ENCODE assay signal across 14 cellular contexts in genomic region chr6:113586966-113587699, GRCh38.
DNase-seq lines count a peak whose midpoint lies in the region; TF ChIP-seq lines count a peak whose summit lies in the region.
"Had no signal": no experiment of that assay in that cellular context is flagged by ENCODE, and none has a peak within 500 bp of the region (broad histone marks: within the 10 kb centered on the region; RNA-seq: fewer than 3 reads in every experiment).

No MANE protein-coding gene starts in this region.

- H3K9me3 Mint-ChIP-seq in brain (peaks cover 0 to 5% (median 0%) of the 10 kb centered on the region in 5 experiments), mesothelial cell of epicardium (no peaks in the 10 kb centered on the region), CD14-positive monocyte (peaks cover 0 to 2% (median 0%) of the 10 kb centered on the region in 7 donors)
- H3K9me3 Mint-ChIP-seq: activated T-helper 1 cell treated with anti-CD3 and anti-CD28 coated beads, Interleukin-12 subunit alpha, Interleukin-12 subunit beta, Interleukin-2, Interleukin-4 antibody, amounts not matched to agents 30 ng/mL and 10 ng/mL and 1 ng/mL, durations not matched to agents 14 hours and 24 hours and 36 hours had no signal

- H3K4me1 Mint-ChIP-seq in brain = peaks cover 72% of the 10 kb centered on the region
- H3K4me1 Mint-ChIP-seq in mesothelial cell of epicardium = peaks cover 38% of the 10 kb centered on the region
- H3K4me1 Mint-ChIP-seq in CD14-positive monocyte = peaks cover 9% of the 10 kb centered on the region

- intact Hi-C loops in CD14-positive monocyte (cut with micrococcal nuclease) = no loop called here

- peak; percentile 49 for DNase-seq in DMS 273 (lab: John Stamatoyannopoulos, UW; ENCODE audit: unreplicated experiment)
- peak; percentile 67 for DNase-seq in NCI-H1105 treated with DMSO at 0.1 percent for 48 hours (lab: John Stamatoyannopoulos, UW)
- DNase-seq in mesothelial cell of epicardium (ENCODE audit: low spot score in 2 of 2, unreplicated experiment in 2 of 2) = no peak
- DNase-seq in activated naive CD4-positive, alpha-beta T cell treated with anti-CD3 and anti-CD28 coated beads, Interleukin-2, amount 50 U/mL, for 16 hours = no peak
- DNase-seq in AG08396 (ENCODE audit: low spot score) = no peak
- no peak for DNase-seq in stimulated activated naive CD4-positive, alpha-beta T cell treated with Interleukin-2 at 50 U/mL for 16 hours (lab: John Stamatoyannopoulos, UW)
- DNase-seq in CD14-positive monocyte (ENCODE audit: low spot score) = no peak
- DNase-seq: activated CD4-positive, alpha-beta T cell treated with anti-CD3 and anti-CD28 coated beads, Interleukin-2, amount 50 U/mL, for 48 hours; stimulated activated CD4-positive, alpha-beta T cell treated with anti-CD3 and anti-CD28 coated beads, Interleukin-12 subunit alpha, Interleukin-12 subunit beta, amount 100 ng/mL, for 4 hours; T-helper 9 cell; upper lobe of left lung had no signal

- no peaks in the 10 kb centered on the region for H3K36me3 Mint-ChIP-seq in brain
- H3K36me3 Mint-ChIP-seq in mesothelial cell of epicardium = no peaks in the 10 kb centered on the region
- no peaks in the 10 kb centered on the region for H3K36me3 Mint-ChIP-seq in CD14-positive monocyte
- H3K36me3 Mint-ChIP-seq: natural killer cell treated with Interleukin-12 subunit alpha and Interleukin-12 subunit beta and Interleukin-15 and Interleukin-18, amount 100 ng/mL, for 72 hours had no signal

- H3K4me3 Mint-ChIP-seq in brain (peak overlapping the region; percentile 71 to 85 (median 78)), mesothelial cell of epicardium (no peak overlapping the region), CD14-positive monocyte (no peak overlapping the region)
- H3K4me3 Mint-ChIP-seq: activated T-helper 1 cell treated with anti-CD3 and anti-CD28 coated beads, Interleukin-12 subunit alpha, Interleukin-12 subunit beta, Interleukin-2, Interleukin-4 antibody, amounts not matched to agents 30 ng/mL and 10 ng/mL and 1 ng/mL, durations not matched to agents 14 hours and 24 hours and 36 hours; natural killer cell treated with Interleukin-12 subunit alpha and Interleukin-12 subunit beta and Interleukin-15 and Interleukin-18, amount 100 ng/mL, for 72 hours had no signal

- TF ChIP-seq CTCF in brain (conservative IDR thresholded peaks at IDR 0.05) = no peak
- TF ChIP-seq CTCF in mesothelial cell of epicardium (IDR thresholded peaks at IDR 0.05; ENCODE audit: unreplicated experiment) = no peak
- no peak for TF ChIP-seq CTCF in CD14-positive monocyte (IDR thresholded peaks at IDR 0.05)

- no peaks in the 10 kb centered on the region for H3K27me3 Mint-ChIP-seq in brain
- no peaks in the 10 kb centered on the region for H3K27me3 Mint-ChIP-seq in mesothelial cell of epicardium (ENCODE audit: low read depth)
- H3K27me3 Mint-ChIP-seq in CD14-positive monocyte (ENCODE audit: low read depth in 3 of 3) = no peaks in the 10 kb centered on the region

- H3K27ac Mint-ChIP-seq in brain (peak overlapping the region; percentile 93 to 99 (median 97)), mesothelial cell of epicardium (peak overlapping the region; percentile 53), CD14-positive monocyte (no peak overlapping the region)
- H3K27ac Mint-ChIP-seq: activated T-helper 1 cell treated with anti-CD3 and anti-CD28 coated beads, Interleukin-12 subunit alpha, Interleukin-12 subunit beta, Interleukin-2, Interleukin-4 antibody, amounts not matched to agents 30 ng/mL and 10 ng/mL and 1 ng/mL, durations not matched to agents 14 hours and 24 hours and 36 hours; natural killer cell treated with Interleukin-12 subunit alpha and Interleukin-12 subunit beta and Interleukin-15 and Interleukin-18, amount 100 ng/mL, for 72 hours had no signal

Comparison
In these comparisons a context has a peak if more than half of its experiments do, and no peak if none do; other contexts are left out.
1. DNase-seq: peak in DMS 273 (single experiment) and NCI-H1105 treated with DMSO at 0.1 percent for 48 hours (single experiment); none in mesothelial cell of epicardium (0 of 2), activated naive CD4-positive, alpha-beta T cell treated with anti-CD3 and anti-CD28 coated beads, Interleukin-2, amount 50 U/mL, for 16 hours (single experiment), AG08396 (single experiment), stimulated activated naive CD4-positive, alpha-beta T cell treated with Interleukin-2 at 50 U/mL for 16 hours (single experiment) and CD14-positive monocyte (single experiment).
2. H3K27ac Mint-ChIP-seq: peak in brain (5 of 5) and mesothelial cell of epicardium (single experiment); none in CD14-positive monocyte (0 of 7).
3. H3K4me3 Mint-ChIP-seq: peak in brain (5 of 5); none in mesothelial cell of epicardium (single experiment) and CD14-positive monocyte (0 of 2).